Comparison of ENCODE assay signal across 25 cellular contexts in genomic region chr10:64726466-64726865, GRCh38.
"Had no signal": no experiment of that assay in that cellular context is flagged by ENCODE, and none has a peak within 500 bp of the region (broad histone marks: within the 10 kb centered on the region; RNA-seq: fewer than 3 reads in every experiment).

No MANE protein-coding gene starts in this region.

- H3K36me3 ChIP-seq: gastrocnemius medialis, neural progenitor cell, uterus had no signal

- H3K27me3 ChIP-seq: gastrocnemius medialis, hepatocyte, neural progenitor cell, uterus had no signal

- H3K27ac Mint-ChIP-seq: activated naive CD4-positive, alpha-beta T cell treated with anti-CD3 and anti-CD28 coated beads, Interleukin-2, amount 50 U/mL, for 72 hours; activated T-cell treated with anti-CD3 and anti-CD28 coated beads, Interleukin-2, amount 50 U/mL, for 72 hours; memory B cell; naive thymus-derived CD8-positive, alpha-beta T cell; neural progenitor cell; stimulated activated naive CD8-positive, alpha-beta T cell treated with anti-CD3 and anti-CD28 coated beads, Interleukin-15, Interleukin-2, amounts not matched to agents 100 ng/mL and 50 ng/mL, for 24 hours; T-helper 2 cell treated with Interferon-gamma antibody and Interleukin-4, amounts not matched to agents 5 μg/mL and 100 μg/mL, for 36 hours; type B pancreatic cell had no signal

- H3K4me3 Mint-ChIP-seq: activated T-cell treated with anti-CD3 and anti-CD28 coated beads, Interleukin-2, amount 50 U/mL, for 72 hours; memory B cell; naive thymus-derived CD8-positive, alpha-beta T cell; neural progenitor cell; stimulated activated naive CD8-positive, alpha-beta T cell treated with anti-CD3 and anti-CD28 coated beads, Interleukin-15, Interleukin-2, amounts not matched to agents 100 ng/mL and 50 ng/mL, for 24 hours; T-helper 2 cell treated with Interferon-gamma antibody and Interleukin-4, amounts not matched to agents 5 μg/mL and 100 μg/mL, for 36 hours; type B pancreatic cell had no signal

- ATAC-seq: activated naive CD4-positive, alpha-beta T cell treated with anti-CD3 and anti-CD28 coated beads, Interleukin-2, amount 50 U/mL, for 72 hours; activated T-cell treated with anti-CD3 and anti-CD28 coated beads, Interleukin-2, amount 50 U/mL, for 72 hours; gastrocnemius medialis; left cardiac atrium; naive thymus-derived CD8-positive, alpha-beta T cell; right cardiac atrium had no signal

- H3K9me3 Mint-ChIP-seq: type B pancreatic cell had no signal

- DNase-seq: activated CD4-positive, alpha-beta T cell treated with anti-CD3 and anti-CD28 coated beads for 4 hours; activated CD4-positive, alpha-beta T cell treated with anti-CD3 and anti-CD28 coated beads, Interleukin-2, amount 50 U/mL, for 4 hours; activated CD4-positive, CD25-positive, alpha-beta regulatory T cell; activated naive CD4-positive, alpha-beta T cell; activated T-cell treated with anti-CD3 and anti-CD28 coated beads for 4 hours; activated T-cell treated with anti-CD3 and anti-CD28 coated beads, Interleukin-2, amount 50 U/mL, for 72 hours; effector CD8-positive, alpha-beta T cell; erythroblast; gastrocnemius medialis; islet precursor cell; left cardiac atrium; midbrain; naive thymus-derived CD8-positive, alpha-beta T cell; occipital lobe; right cardiac atrium; stimulated activated CD4-positive, alpha-beta T cell treated with anti-CD3 and anti-CD28 coated beads, Interleukin-2, amount 100 ng/mL, for 48 hours; substantia nigra; uterus had no signal

- H3K36me3 Mint-ChIP-seq: activated naive CD4-positive, alpha-beta T cell treated with anti-CD3 and anti-CD28 coated beads, Interleukin-2, amount 50 U/mL, for 72 hours; memory B cell; neural progenitor cell; type B pancreatic cell had no signal

- H3K4me1 Mint-ChIP-seq: memory B cell; naive thymus-derived CD8-positive, alpha-beta T cell; neural progenitor cell had no signal

- H3K27me3 Mint-ChIP-seq: memory B cell; naive thymus-derived CD8-positive, alpha-beta T cell; stimulated activated naive CD8-positive, alpha-beta T cell treated with anti-CD3 and anti-CD28 coated beads, Interleukin-15, Interleukin-2, amounts not matched to agents 100 ng/mL and 50 ng/mL, for 24 hours; type B pancreatic cell had no signal

- H3K4me3 ChIP-seq: gastrocnemius medialis, hepatocyte, neural progenitor cell, uterus had no signal

- H3K9me3 ChIP-seq: gastrocnemius medialis, uterus had no signal

- H3K27ac ChIP-seq: gastrocnemius medialis, hepatocyte, neural progenitor cell, uterus had no signal

- H3K4me1 ChIP-seq: gastrocnemius medialis, neural progenitor cell, uterus had no signal
